In the genomic region with DNA sequence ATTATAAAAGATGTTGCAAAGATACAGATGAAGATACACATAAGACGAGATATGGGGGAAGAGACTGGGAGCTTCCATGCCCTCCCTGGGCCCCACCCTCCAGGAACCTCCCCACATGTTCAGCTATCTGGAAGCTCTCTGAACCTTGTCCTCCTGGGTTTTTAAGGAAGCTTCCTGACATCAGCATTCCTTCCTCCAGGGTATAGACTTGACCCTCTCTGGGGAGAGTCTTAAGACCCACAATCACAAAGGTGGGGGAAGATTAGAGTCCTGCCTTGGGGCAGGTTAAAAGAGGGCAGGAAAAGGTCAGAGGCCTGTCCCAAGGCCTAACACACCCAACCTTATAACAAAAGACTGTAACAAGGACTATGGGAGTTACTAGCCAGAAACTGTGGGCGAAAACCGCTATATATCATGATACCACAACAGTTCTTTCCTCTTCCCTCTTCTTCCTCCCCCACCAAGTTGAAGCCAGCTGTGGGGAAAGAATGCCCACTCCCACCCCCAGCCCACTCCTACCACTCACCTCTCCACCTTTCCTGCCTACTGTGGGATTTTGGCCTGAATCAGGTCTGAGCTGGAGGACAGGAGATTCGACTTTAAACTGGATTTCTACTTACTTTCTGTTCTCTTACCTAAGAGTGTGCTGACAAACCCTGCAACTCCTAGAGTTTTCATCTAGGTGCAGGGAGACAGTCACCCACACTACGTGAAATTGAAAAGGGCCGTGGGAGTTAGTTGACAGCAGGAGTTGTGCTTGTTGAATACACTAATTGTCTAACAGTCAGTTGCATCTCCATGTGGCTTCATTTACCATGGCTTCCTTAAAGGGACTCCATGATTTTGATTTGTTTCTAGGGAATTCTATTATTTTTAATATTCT, we compare ENCODE assay signal across 17 cellular contexts.
"Had no signal": no experiment of that assay in that cellular context is flagged by ENCODE, and none has a peak within 500 bp of the region (broad histone marks: within the 10 kb centered on the region; RNA-seq: fewer than 3 reads in every experiment).

No MANE protein-coding gene starts in this region.

- H3K9me3 ChIP-seq: spleen, testis, upper lobe of left lung had no signal

- ATAC-seq: activated naive CD8-positive, alpha-beta T cell treated with anti-CD3 and anti-CD28 coated beads, Interleukin-2, amount 50 U/mL, for 24 hours; heart right ventricle; left cardiac atrium; T-cell had no signal

- H3K4me1 ChIP-seq: heart right ventricle, spleen, testis, upper lobe of left lung had no signal

- DNase-seq: activated CD4-positive, alpha-beta T cell treated with anti-CD3 and anti-CD28 coated beads for 1 hour; activated CD4-positive, alpha-beta T cell treated with anti-CD3 and anti-CD28 coated beads, Interleukin-2, amount 50 U/mL, for 4 hours; activated CD8-positive, alpha-beta memory T cell treated with anti-CD3 and anti-CD28 coated beads, Interleukin-2, amount 50 U/mL, for 48 hours; activated naive CD4-positive, alpha-beta T cell treated with anti-CD3 and anti-CD28 coated beads, Interleukin-2, amount 10 ng/mL, durations not matched to agents 7 days and 5 days; activated naive CD8-positive, alpha-beta T cell treated with anti-CD3 and anti-CD28 coated beads, Interleukin-2, amount 50 U/mL, for 24 hours; activated T-cell treated with anti-CD3 and anti-CD28 coated beads, Interleukin-2, amount 50 U/mL, for 48 hours; heart right ventricle; islet precursor cell; left cardiac atrium; spleen; stimulated activated CD4-positive, alpha-beta T cell treated with anti-CD3 and anti-CD28 coated beads, Interleukin-4, amount 100 ng/mL, for 1 hour; stimulated activated naive CD4-positive, alpha-beta T cell; T-cell; testis; upper lobe of left lung had no signal

- H3K9me3 Mint-ChIP-seq: activated naive CD4-positive, alpha-beta T cell treated with anti-CD3 and anti-CD28 coated beads, Interleukin-2, amount 10 ng/mL, durations not matched to agents 7 days and 5 days; activated naive CD8-positive, alpha-beta T cell treated with anti-CD3 and anti-CD28 coated beads, Interleukin-2, amount 50 U/mL, for 24 hours; T-cell had no signal

- H3K4me3 Mint-ChIP-seq: activated naive CD4-positive, alpha-beta T cell treated with anti-CD3 and anti-CD28 coated beads, Interleukin-2, amount 10 ng/mL, durations not matched to agents 7 days and 5 days; activated naive CD8-positive, alpha-beta T cell treated with anti-CD3 and anti-CD28 coated beads, Interleukin-2, amount 50 U/mL, for 24 hours; memory B cell; T-cell had no signal

- H3K36me3 ChIP-seq: cardiac muscle cell, heart right ventricle, spleen, upper lobe of left lung had no signal

- H3K27ac ChIP-seq: cardiac muscle cell, heart right ventricle, spleen, testis, upper lobe of left lung had no signal

- H3K27ac Mint-ChIP-seq: activated naive CD4-positive, alpha-beta T cell treated with anti-CD3 and anti-CD28 coated beads, Interleukin-2, amount 10 ng/mL, durations not matched to agents 7 days and 5 days; activated naive CD8-positive, alpha-beta T cell treated with anti-CD3 and anti-CD28 coated beads, Interleukin-2, amount 50 U/mL, for 24 hours; memory B cell; T-cell had no signal

- H3K27me3 Mint-ChIP-seq: activated naive CD8-positive, alpha-beta T cell treated with anti-CD3 and anti-CD28 coated beads, Interleukin-2, amount 50 U/mL, for 24 hours had no signal

- H3K36me3 Mint-ChIP-seq: activated naive CD4-positive, alpha-beta T cell treated with anti-CD3 and anti-CD28 coated beads, Interleukin-2, amount 10 ng/mL, durations not matched to agents 7 days and 5 days; memory B cell; T-cell had no signal

- H3K4me3 ChIP-seq: cardiac muscle cell, heart right ventricle, spleen, testis, upper lobe of left lung had no signal

- H3K4me1 Mint-ChIP-seq: activated naive CD4-positive, alpha-beta T cell treated with anti-CD3 and anti-CD28 coated beads, Interleukin-2, amount 10 ng/mL, durations not matched to agents 7 days and 5 days; activated naive CD8-positive, alpha-beta T cell treated with anti-CD3 and anti-CD28 coated beads, Interleukin-2, amount 50 U/mL, for 24 hours; memory B cell; T-cell had no signal
